Comparison of ENCODE assay signal across 24 cellular contexts in genomic region chr3:13367728-13368127, GRCh38. TPM values are rescaled to one million over a fixed set of nuclear protein-coding genes. Genes with fewer than 3 reads are reported as not detected.
A peak's percentile ranks its signal among the peaks of the same experiment; 100 is the strongest.
DNase-seq lines count a peak whose midpoint lies in the region; ATAC-seq, FAIRE-seq and TF ChIP-seq lines count a peak whose summit lies in the region.
"Had no signal": no experiment of that assay in that cellular context is flagged by ENCODE, and none has a peak within 500 bp of the region (broad histone marks: within the 10 kb centered on the region; RNA-seq: fewer than 3 reads in every experiment).

No MANE protein-coding gene starts in this region.

- H3K36me3 Mint-ChIP-seq in neural crest cell (ENCODE audit: low read depth), result peaks cover 22% of the 10 kb centered on the region

- no peak for TF ChIP-seq POLR2A in GM12891 (IDR thresholded peaks at IDR 0.05; ENCODE audit: low read depth, low read length)

- TF ChIP-seq CTCF in neural crest cell (conservative IDR thresholded peaks at IDR 0.05), result no peak
- no peak for TF ChIP-seq CTCF in BE2C (IDR thresholded peaks at IDR 0.05; ENCODE audit: low read depth, low read length)

- H3K27me3 Mint-ChIP-seq in neural crest cell (ENCODE audit: low read depth), result no peaks in the 10 kb centered on the region
- H3K27me3 Mint-ChIP-seq: CD4-positive, alpha-beta T cell; CD8-positive, alpha-beta memory T cell had no signal

- no peaks in the 10 kb centered on the region for H3K9me3 Mint-ChIP-seq in neural crest cell
- H3K9me3 Mint-ChIP-seq: CD4-positive, alpha-beta T cell; CD8-positive, alpha-beta memory T cell had no signal

- no peaks in the 10 kb centered on the region for H3K4me1 Mint-ChIP-seq in neural crest cell

- H3K4me3 Mint-ChIP-seq in neural crest cell, result no peak overlapping the region
- H3K4me3 Mint-ChIP-seq: CD4-positive, alpha-beta T cell; CD8-positive, alpha-beta memory T cell had no signal

- intact Hi-C loops in Right ventricle myocardium inferior (cut with DNase I), result no loop called here
- intact Hi-C loops in Right ventricle myocardium superior (cut with DNase I), result no loop called here

- peak overlapping the region; percentile 57 for H3K27ac Mint-ChIP-seq in neural crest cell (ENCODE audit: unreplicated experiment)
- H3K27ac Mint-ChIP-seq: CD4-positive, alpha-beta T cell had no signal

- no peaks in the 10 kb centered on the region for H3K27me3 ChIP-seq in BE2C
- H3K27me3 ChIP-seq: BLaER1 had no signal

- no peaks in the 10 kb centered on the region for H3K4me1 ChIP-seq in BE2C
- H3K4me1 ChIP-seq: A549 had no signal

- no peak for ATAC-seq in Right ventricle myocardium inferior
- ATAC-seq in Right ventricle myocardium superior (ENCODE audit: poor library complexity), result no peak
- no peak for ATAC-seq in GM18861 (IDR thresholded peaks at IDR 0.05; ENCODE audit: unreplicated experiment)
- ATAC-seq: A549 had no signal

- DNase-seq in Right ventricle myocardium inferior (ENCODE audit: missing footprints) (peak; percentile 58), Right ventricle myocardium superior (no peak), GM12891 (ENCODE audit: insufficient read length, low spot score) (no peak), neural crest cell (ENCODE audit: low read depth, low spot score) (no peak), BE2C (no peak), NCI-H1694 (lab: John Stamatoyannopoulos, UW) (no peak)
- DNase-seq: 8988T; ACHN; AML-193; CD4-positive, alpha-beta T cell; CD8-positive, alpha-beta memory T cell; DMS 273 treated with DMSO at 0.1 percent for 48 hours; DMS79; GF-D8; GM23248; H7; HCEC 1CT had no signal

- no peak for FAIRE-seq in GM12891 (lab: Jason Lieb, UNC)
- FAIRE-seq: A549, D721Med, GM12892, GM19239, H1 had no signal

- no peak overlapping the region for H3K4me3 ChIP-seq in BE2C (ENCODE audit: low read depth, low read length)
- H3K4me3 ChIP-seq: A549, BLaER1, GM23248 had no signal

- peaks cover 3% of the 10 kb centered on the region; the same call in 1 of the 2 replicates for H3K36me3 ChIP-seq in BE2C

- H3K9me3 ChIP-seq in BE2C, result no peaks in the 10 kb centered on the region
- H3K9me3 ChIP-seq: A549, BLaER1 had no signal

TF ChIP-seq in GM12891, 5 proteins besides CTCF, POLR2A, EP300 and RAD21:
- no peak for TF ChIP-seq POLR2AphosphoS5 (IDR thresholded peaks at IDR 0.05; ENCODE audit: low read depth, low read length)
- TF ChIP-seq TAF1 (IDR thresholded peaks at IDR 0.05; ENCODE audit: low read depth, low read length), result no peak
- no peak for TF ChIP-seq POU2F2 (IDR thresholded peaks at IDR 0.05; ENCODE audit: low read depth, low read length)
- 0 out of 2 replicates have a peak, but pooled peaks have one; percentile 1 for TF ChIP-seq SPI1 (IDR thresholded peaks at IDR 0.05; ENCODE audit: low read depth, low read length)
- no peak for TF ChIP-seq PAX5 (IDR thresholded peaks at IDR 0.05; ENCODE audit: insufficient read depth, low read length, severe bottlenecking)

RNA-seq across cellular contexts. Expression of gene NUP210, which starts 52.4 kb away (rescaled TPM):
- 3.5 TPM for total RNA-seq in Right ventricle myocardium inferior
- 2.7 TPM for total RNA-seq in Right ventricle myocardium superior
- polyA plus RNA-seq in GM12891 (2012; ENCODE audit: low read depth, missing spikeins), result 43.7 TPM
- total RNA-seq in neural crest cell, result 59.4 and 59.5 TPM in 2 replicates
- 24.3 TPM for polyA plus RNA-seq in BE2C (2012; ENCODE audit: insufficient read depth, insufficient read length, low read depth)
- total RNA-seq: GM23248 had no signal

Comparison
In these comparisons a context has a peak if more than half of its experiments do, and no peak if none do; other contexts are left out.
1. RNA of gene NUP210, which starts 52.4 kb away (total RNA-seq): 59.4 to 59.5 TPM in neural crest cell; 3.5 TPM in Right ventricle myocardium inferior (single experiment) and 2.7 TPM in Right ventricle myocardium superior (single experiment); every median in the first group is over 10 times any median in the second.